Comparison of ENCODE assay signal across 14 cellular contexts in the genomic region with DNA sequence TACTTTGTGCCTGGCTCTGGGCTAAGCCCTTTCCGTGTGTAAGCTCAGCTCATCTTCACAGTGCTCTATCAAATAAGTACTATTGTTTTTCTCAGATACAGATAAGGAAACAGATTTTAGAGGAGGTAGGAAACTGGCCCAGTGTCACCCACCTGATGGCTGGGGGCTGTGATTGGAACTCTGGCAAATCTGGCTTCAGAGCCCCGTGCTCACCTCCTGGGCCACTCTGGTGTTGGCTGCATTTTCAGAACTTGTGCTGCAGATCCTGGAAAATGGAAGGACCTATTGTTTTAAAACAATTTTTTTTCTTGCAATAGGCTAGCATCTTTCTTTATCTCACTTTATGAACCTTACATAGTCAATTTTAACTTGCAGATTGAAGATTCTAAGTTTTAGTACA. TPM values are rescaled to one million over a fixed set of nuclear protein-coding genes. Genes with fewer than 3 reads are reported as not detected.
A peak's percentile ranks its signal among the peaks of the same experiment; 100 is the strongest.
DNase-seq lines count a peak whose midpoint lies in the region; ATAC-seq and TF ChIP-seq lines count a peak whose summit lies in the region.
"Had no signal": no experiment of that assay in that cellular context is flagged by ENCODE, and none has a peak within 500 bp of the region (broad histone marks: within the 10 kb centered on the region; RNA-seq: fewer than 3 reads in every experiment).

No MANE protein-coding gene starts in this region.

- H2BK5ac ChIP-seq in H9 (ENCODE audit: insufficient read length, low read length) (no peak overlapping the region), mesenchymal stem cell (ENCODE audit: low read depth, low read length, poor library complexity, severe bottlenecking) (no peak overlapping the region)

- H3T11ph ChIP-seq in H9 (ENCODE audit: low read length), result no peak overlapping the region

- H3K23ac ChIP-seq in H9 (ENCODE audit: insufficient read length, low read depth, low read length), result no peak overlapping the region
- no peak overlapping the region for H3K23ac ChIP-seq in mesenchymal stem cell (ENCODE audit: low read length in 2 of 2)

- intact Hi-C loops in CD4-positive, alpha-beta memory T cell (cut with micrococcal nuclease), result loop anchor here (10.0 kb wide), 1 partner anchor 1262 kb away; a partner anchor contains a TSS
- intact Hi-C loops in activated T-helper 2 cell treated with anti-CD3 and anti-CD28 coated beads, Interferon-gamma antibody, Interleukin-2, Interleukin-4, amounts not matched to agents 10 μg/mL and 5 μg/mL and 100 μg/mL, durations not matched to agents 14 hours and 24 hours and 36 hours (cut with micrococcal nuclease), result loop anchor here (10.0 kb wide), 4 partner anchors 172 to 1262 kb away; a partner anchor contains a TSS

- no peak overlapping the region for H3K56ac ChIP-seq in H9 (ENCODE audit: insufficient read length, low read depth, low read length)

- H2AK5ac ChIP-seq in H9 (ENCODE audit: insufficient read length, low read length), result no peak overlapping the region
- H2AK5ac ChIP-seq in mesenchymal stem cell (ENCODE audit: low read length, severe bottlenecking), result peak overlapping the region; percentile 10

- peaks cover 39% of the 10 kb centered on the region for H3K79me2 ChIP-seq in H9 (ENCODE audit: insufficient read depth, low read length)

- H3K4me3 ChIP-seq in CD4-positive, alpha-beta memory T cell (ENCODE audit: low read length in 2 of 2), result no peak overlapping the region
- H3K4me3 ChIP-seq in mesenchymal stem cell (ENCODE audit: insufficient read depth in 1 of 2, low read depth in 1 of 2, low read length in 2 of 2), result peak overlapping the region in 1 of 2 experiments; percentile 28
- H3K4me3 ChIP-seq: PC-9 had no signal

- no peaks in the 10 kb centered on the region for H3K9me3 ChIP-seq in CD4-positive, alpha-beta memory T cell (ENCODE audit: control insufficient read depth in 1 of 2, low read length in 2 of 2)
- H3K9me3 ChIP-seq in H9 (ENCODE audit: control insufficient read depth, low read depth, low read length) (no peaks in the 10 kb centered on the region), mesenchymal stem cell (ENCODE audit: control insufficient read depth, low read length) (no peaks in the 10 kb centered on the region)

- no peak for ATAC-seq in stimulated activated memory B cell treated with anti-CD40 and anti-IgM and Interleukin-4, amounts not matched to agents 10 μg/mL and 1 μg/mL and 100 μg/mL, for 72 hours
- ATAC-seq in GM18861 (IDR thresholded peaks at IDR 0.05; ENCODE audit: unreplicated experiment), result no peak

- H3K27ac ChIP-seq in CD4-positive, alpha-beta memory T cell (ENCODE audit: low read depth, low read length), result peak overlapping the region; percentile 24
- H3K27ac ChIP-seq in H9 (ENCODE audit: insufficient read length, low read depth, low read length) (no peak overlapping the region), mesenchymal stem cell (ENCODE audit: low read length, poor library complexity, severe bottlenecking) (no peak overlapping the region)
- H3K27ac ChIP-seq: epithelial cell of prostate, PC-9 had no signal

- peaks cover 55 to 84% (median 67%) of the 10 kb centered on the region in 4 donors for H3K4me1 Mint-ChIP-seq in CD4-positive, alpha-beta memory T cell
- peaks cover 72 to 74% of the 10 kb centered on the region in 2 experiments for H3K4me1 Mint-ChIP-seq in H9
- H3K4me1 Mint-ChIP-seq in activated T-helper 2 cell treated with anti-CD3 and anti-CD28 coated beads, Interferon-gamma antibody, Interleukin-2, Interleukin-4, amounts not matched to agents 10 μg/mL and 5 μg/mL and 100 μg/mL, durations not matched to agents 14 hours and 24 hours and 36 hours (ENCODE audit: low read depth), result peaks cover 63% of the 10 kb centered on the region
- H3K4me1 Mint-ChIP-seq in stimulated activated memory B cell treated with anti-CD40 and anti-IgM and Interleukin-4, amounts not matched to agents 10 μg/mL and 1 μg/mL and 100 μg/mL, for 72 hours, result peaks cover 28% of the 10 kb centered on the region

- H3K4me3 Mint-ChIP-seq in CD4-positive, alpha-beta memory T cell, result peak overlapping the region; percentile 31 to 73 (median 62)
- H3K4me3 Mint-ChIP-seq in H9, result peak overlapping the region in 1 of 2 experiments; percentile 57; a peak in 3 of 5 replicates
- peak overlapping the region; percentile 65 for H3K4me3 Mint-ChIP-seq in activated T-helper 2 cell treated with anti-CD3 and anti-CD28 coated beads, Interferon-gamma antibody, Interleukin-2, Interleukin-4, amounts not matched to agents 10 μg/mL and 5 μg/mL and 100 μg/mL, durations not matched to agents 14 hours and 24 hours and 36 hours (ENCODE audit: low read depth)
- no peak overlapping the region for H3K4me3 Mint-ChIP-seq in stimulated activated memory B cell treated with anti-CD40 and anti-IgM and Interleukin-4, amounts not matched to agents 10 μg/mL and 1 μg/mL and 100 μg/mL, for 72 hours
- H3K4me3 Mint-ChIP-seq: CD14-positive monocyte, memory B cell had no signal

- H3K27me3 ChIP-seq in CD4-positive, alpha-beta memory T cell (ENCODE audit: insufficient read depth, low read length), result no peaks in the 10 kb centered on the region
- H3K27me3 ChIP-seq in H9 (ENCODE audit: insufficient read depth, low read length), result no peaks in the 10 kb centered on the region
- no peaks in the 10 kb centered on the region for H3K27me3 ChIP-seq in mesenchymal stem cell (ENCODE audit: control insufficient read depth in 1 of 2, insufficient read depth in 1 of 2, low read length in 2 of 2)

- POLR2A ChIA-PET in CD4-positive, alpha-beta memory T cell (lab: Charles Lee; ENCODE audit: partially characterized antibody), result interaction anchor here (0.7 to 1.4 kb wide), 5 partner anchors 16 to 449 kb away, joined by 3 read pairs; no protein-coding TSS in a partner anchor

- H3K36me3 ChIP-seq in CD4-positive, alpha-beta memory T cell (ENCODE audit: insufficient read depth, low read length), result no peaks in the 10 kb centered on the region
- H3K36me3 ChIP-seq in mesenchymal stem cell (ENCODE audit: control insufficient read depth in 1 of 2, insufficient read depth in 2 of 2, low read depth in 1 of 2, low read length in 2 of 2), result peaks cover 9 to 24% of the 10 kb centered on the region in 2 experiments

- H3K18ac ChIP-seq in H9 (ENCODE audit: insufficient read length, low read depth, low read length), result no peak overlapping the region
- no peak overlapping the region for H3K18ac ChIP-seq in mesenchymal stem cell (ENCODE audit: low read depth in 1 of 2, low read length in 2 of 2)

- no peak overlapping the region for H3K4ac ChIP-seq in H9 (ENCODE audit: low read depth, low read length)
- H3K4ac ChIP-seq in mesenchymal stem cell (ENCODE audit: low read depth in 1 of 2, low read length in 2 of 2), result no peak overlapping the region

- H3K4me2 ChIP-seq in H9 (ENCODE audit: insufficient read depth, insufficient read length, low read length) (peak overlapping the region; percentile 13), mesenchymal stem cell (ENCODE audit: low read length, poor library complexity, severe bottlenecking) (peak overlapping the region; percentile 4)
- H3K4me2 ChIP-seq: PC-9 had no signal

- H2BK12ac ChIP-seq in H9 (ENCODE audit: insufficient read length, low read depth, low read length), result no peak overlapping the region
- no peak overlapping the region for H2BK12ac ChIP-seq in mesenchymal stem cell (ENCODE audit: low read length in 2 of 2)

- H2AFZ ChIP-seq in H9 (ENCODE audit: low read length) (no peak overlapping the region), mesenchymal stem cell (ENCODE audit: low read depth, low read length) (no peak overlapping the region)
- H2AFZ ChIP-seq: PC-9 had no signal

- CTCF ChIA-PET in CD4-positive, alpha-beta memory T cell (lab: Charles Lee; ENCODE audit: partially characterized antibody), result interaction anchor here (1.8 kb wide), 1 partner anchor 37 kb away, joined by 5 read pairs; no protein-coding TSS in a partner anchor

- peaks cover 0 to 42% of the 10 kb centered on the region in 2 donors for H3K36me3 Mint-ChIP-seq in CD4-positive, alpha-beta memory T cell
- H3K36me3 Mint-ChIP-seq in H9 (ENCODE audit: insufficient read depth in 1 of 3, low read depth in 3 of 3), result peaks cover 0 to 18% (median 11%) of the 10 kb centered on the region in 3 experiments; a peak in 5 of 7 replicates
- H3K36me3 Mint-ChIP-seq in activated T-helper 2 cell treated with anti-CD3 and anti-CD28 coated beads, Interferon-gamma antibody, Interleukin-2, Interleukin-4, amounts not matched to agents 10 μg/mL and 5 μg/mL and 100 μg/mL, durations not matched to agents 14 hours and 24 hours and 36 hours (ENCODE audit: low read depth), result peaks cover 51% of the 10 kb centered on the region
- peaks cover 31% of the 10 kb centered on the region for H3K36me3 Mint-ChIP-seq in stimulated activated memory B cell treated with anti-CD40 and anti-IgM and Interleukin-4, amounts not matched to agents 10 μg/mL and 1 μg/mL and 100 μg/mL, for 72 hours

- H3K4me1 ChIP-seq in CD4-positive, alpha-beta memory T cell (ENCODE audit: insufficient read depth, low read length), result peaks cover 92% of the 10 kb centered on the region
- H3K4me1 ChIP-seq in H9 (ENCODE audit: insufficient read depth, low read length), result peaks cover 10% of the 10 kb centered on the region; the same call in 1 of the 2 replicates
- H3K4me1 ChIP-seq in mesenchymal stem cell (ENCODE audit: control insufficient read depth, insufficient read depth, low read depth, low read length), result peaks cover 6% of the 10 kb centered on the region

- TF ChIP-seq CTCF in H9 (conservative IDR thresholded peaks at IDR 0.05), result no peak

- no peaks in the 10 kb centered on the region for H3K9me3 Mint-ChIP-seq in CD4-positive, alpha-beta memory T cell
- no peaks in the 10 kb centered on the region; a peak in 1 of 5 replicates for H3K9me3 Mint-ChIP-seq in H9
- no peaks in the 10 kb centered on the region for H3K9me3 Mint-ChIP-seq in activated T-helper 2 cell treated with anti-CD3 and anti-CD28 coated beads, Interferon-gamma antibody, Interleukin-2, Interleukin-4, amounts not matched to agents 10 μg/mL and 5 μg/mL and 100 μg/mL, durations not matched to agents 14 hours and 24 hours and 36 hours
- no peaks in the 10 kb centered on the region for H3K9me3 Mint-ChIP-seq in stimulated activated memory B cell treated with anti-CD40 and anti-IgM and Interleukin-4, amounts not matched to agents 10 μg/mL and 1 μg/mL and 100 μg/mL, for 72 hours
- H3K9me3 Mint-ChIP-seq: CD14-positive monocyte, memory B cell had no signal

- H3K27me3 Mint-ChIP-seq in CD4-positive, alpha-beta memory T cell, result no peaks in the 10 kb centered on the region
- H3K27me3 Mint-ChIP-seq in H9 (ENCODE audit: low read depth), result no peaks in the 10 kb centered on the region
- no peaks in the 10 kb centered on the region for H3K27me3 Mint-ChIP-seq in activated T-helper 2 cell treated with anti-CD3 and anti-CD28 coated beads, Interferon-gamma antibody, Interleukin-2, Interleukin-4, amounts not matched to agents 10 μg/mL and 5 μg/mL and 100 μg/mL, durations not matched to agents 14 hours and 24 hours and 36 hours (ENCODE audit: low read depth)
- H3K27me3 Mint-ChIP-seq in stimulated activated memory B cell treated with anti-CD40 and anti-IgM and Interleukin-4, amounts not matched to agents 10 μg/mL and 1 μg/mL and 100 μg/mL, for 72 hours, result no peaks in the 10 kb centered on the region
- H3K27me3 Mint-ChIP-seq: memory B cell had no signal

- DNase-seq in CD4-positive, alpha-beta memory T cell, result no peak
- no peak for DNase-seq in H9
- no peak for DNase-seq in activated T-helper 2 cell treated with anti-CD3 and anti-CD28 coated beads, Interferon-gamma antibody, Interleukin-2, Interleukin-4, amounts not matched to agents 10 μg/mL and 5 μg/mL and 100 μg/mL, durations not matched to agents 14 hours and 24 hours and 36 hours (ENCODE audit: low spot score)
- DNase-seq in mesenchymal stem cell, result no peak
- no peak for DNase-seq in NCI-H1105 (lab: John Stamatoyannopoulos, UW)
- DNase-seq: Kasumi-1, NCI-H2171, PC-9, T-helper 9 cell had no signal

- no peaks in the 10 kb centered on the region for H4K20me1 ChIP-seq in H9 (ENCODE audit: control insufficient read depth, insufficient read depth, insufficient read length)

- H3K27ac Mint-ChIP-seq in CD4-positive, alpha-beta memory T cell, result peak overlapping the region; percentile 18 to 96 (median 76)
- H3K27ac Mint-ChIP-seq in H9, result peak overlapping the region; percentile 40 to 90 (median 89)
- peak overlapping the region; percentile 69 for H3K27ac Mint-ChIP-seq in activated T-helper 2 cell treated with anti-CD3 and anti-CD28 coated beads, Interferon-gamma antibody, Interleukin-2, Interleukin-4, amounts not matched to agents 10 μg/mL and 5 μg/mL and 100 μg/mL, durations not matched to agents 14 hours and 24 hours and 36 hours
- H3K27ac Mint-ChIP-seq in stimulated activated memory B cell treated with anti-CD40 and anti-IgM and Interleukin-4, amounts not matched to agents 10 μg/mL and 1 μg/mL and 100 μg/mL, for 72 hours, result no peak overlapping the region
- H3K27ac Mint-ChIP-seq: memory B cell had no signal

- H2BK120ac ChIP-seq in H9 (ENCODE audit: low read depth, low read length, poor library complexity, severe bottlenecking) (no peak overlapping the region), mesenchymal stem cell (ENCODE audit: low read depth, low read length) (no peak overlapping the region)

- H2BK20ac ChIP-seq in H9 (ENCODE audit: low read depth, low read length, poor library complexity, severe bottlenecking), result no peak overlapping the region

- H3K9ac ChIP-seq in H9 (ENCODE audit: extremely low read depth, insufficient read length, low read length) (no peak overlapping the region), mesenchymal stem cell (ENCODE audit: low read length) (peak overlapping the region; percentile 58)

- no CpG with 5 or more reads among the region's 2 CpGs for WGBS in H9 (ENCODE audit: extremely low coverage, insufficient read length, low lambda C conversion rate)
- 100% methylated on average over 1 of the region's 2 CpGs for WGBS in mesenchymal stem cell

- H4K8ac ChIP-seq in H9 (replicated peaks; ENCODE audit: insufficient read length, low read depth, low read length), result no peak overlapping the region
- no peak overlapping the region for H4K8ac ChIP-seq in mesenchymal stem cell (ENCODE audit: low read length)

- H3K14ac ChIP-seq in H9 (ENCODE audit: insufficient read depth, low read length) (no peak overlapping the region), mesenchymal stem cell (ENCODE audit: low read length in 2 of 2) (no peak overlapping the region)

- H4K5ac ChIP-seq in H9 (ENCODE audit: insufficient read length, low read depth, low read length), result no peak overlapping the region

- no peaks in the 10 kb centered on the region for H3K79me1 ChIP-seq in H9 (ENCODE audit: insufficient read depth, low read depth, low read length, poor library complexity, severe bottlenecking)
- H3K79me1 ChIP-seq in mesenchymal stem cell (replicated peaks; ENCODE audit: low read length, poor library complexity, severe bottlenecking), result peaks cover 2% of the 10 kb centered on the region

- H4K91ac ChIP-seq in H9 (ENCODE audit: insufficient read length, low read depth, low read length), result no peak overlapping the region
- H4K91ac ChIP-seq in mesenchymal stem cell (ENCODE audit: low read length), result no peak overlapping the region

- H2BK15ac ChIP-seq in H9 (ENCODE audit: low read depth, low read length) (no peak overlapping the region), mesenchymal stem cell (ENCODE audit: low read depth, poor library complexity, severe bottlenecking) (no peak overlapping the region)

- peaks cover 6% of the 10 kb centered on the region for H3K23me2 ChIP-seq in H9 (ENCODE audit: insufficient read length, low read depth, low read length, poor library complexity, severe bottlenecking)

RNA-seq across cellular contexts. Expression of a gene that starts 5.7 kb away (rescaled TPM):
- total RNA-seq in CD4-positive, alpha-beta memory T cell, result 100 to 1,000 TPM; 158 to 167 TPM
- polyA plus RNA-seq in CD4-positive, alpha-beta memory T cell, result 10 to 100 TPM; 16.5 to 24.5 TPM
- 81.4 and 87.8 TPM in 2 replicates for total RNA-seq in H9 (2021)
- 101 and 103 TPM in 2 replicates for total RNA-seq in activated T-helper 2 cell treated with anti-CD3 and anti-CD28 coated beads, Interferon-gamma antibody, Interleukin-2, Interleukin-4, amounts not matched to agents 10 μg/mL and 5 μg/mL and 100 μg/mL, durations not matched to agents 14 hours and 24 hours and 36 hours
- polyA plus RNA-seq in mesenchymal stem cell (2013, experiment 1 of 2), result 42.4 TPM
- polyA plus RNA-seq in mesenchymal stem cell (2013, experiment 2 of 2), result 40.7 TPM

RNA-seq across cellular contexts. Expression of a gene that starts 35.8 kb away (rescaled TPM):
- total RNA-seq in CD4-positive, alpha-beta memory T cell, result 10 to 100 TPM; 44.2 to 44.8 TPM
- 10 to 100 TPM in 1 of 2 donors, 1 to 10 TPM in 1; 8.9 to 11.9 TPM for polyA plus RNA-seq in CD4-positive, alpha-beta memory T cell
- total RNA-seq in H9 (2021), result 31.1 TPM in 2 replicates
- total RNA-seq in activated T-helper 2 cell treated with anti-CD3 and anti-CD28 coated beads, Interferon-gamma antibody, Interleukin-2, Interleukin-4, amounts not matched to agents 10 μg/mL and 5 μg/mL and 100 μg/mL, durations not matched to agents 14 hours and 24 hours and 36 hours, result 27.5 and 29.4 TPM in 2 replicates
- polyA plus RNA-seq in mesenchymal stem cell (2013, experiment 1 of 2), result 27.4 TPM
- polyA plus RNA-seq in mesenchymal stem cell (2013, experiment 2 of 2), result 25.0 TPM
